ENCODE assay signal across 11 cellular contexts in the genomic region with DNA sequence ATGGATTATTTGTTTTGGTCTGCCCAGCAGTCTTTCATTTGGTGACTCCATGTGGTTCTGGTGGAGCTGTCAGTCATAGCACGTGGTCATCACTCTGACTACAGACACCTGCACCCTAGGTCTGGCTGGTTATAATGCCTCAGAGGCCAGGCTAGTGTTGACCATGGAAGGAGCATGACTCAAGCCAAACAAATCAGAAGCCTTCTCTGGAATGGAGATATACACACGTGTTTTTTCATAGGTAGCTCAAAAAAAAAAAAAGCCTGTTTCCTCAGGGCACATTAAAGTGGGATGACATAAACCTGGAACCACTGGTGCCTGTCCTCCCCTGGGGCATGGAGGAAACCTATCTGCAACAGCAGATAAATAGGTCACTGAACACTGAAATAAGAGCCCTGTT. TPM values are rescaled to one million over a fixed set of nuclear protein-coding genes. Genes with fewer than 3 reads are reported as not detected.
DNase-seq lines count a peak whose midpoint lies in the region; ATAC-seq, FAIRE-seq and TF ChIP-seq lines count a peak whose summit lies in the region.
"Had no signal": no experiment of that assay in that cellular context is flagged by ENCODE, and none has a peak within 500 bp of the region (broad histone marks: within the 10 kb centered on the region; RNA-seq: fewer than 3 reads in every experiment).

No MANE protein-coding gene starts in this region.

- intact Hi-C loops in GM12878 (cut with micrococcal nuclease; ENCODE audit: unreplicated experiment) = no loop called here
- intact Hi-C loops in psoas muscle (cut with DNase I) = no loop called here

- BruUV-seq in GM12878 (replicated peaks; lab: Mats Ljungman, UMichigan) = no TSS peak

- no peak for FAIRE-seq in GM12878 (lab: Jason Lieb, UNC)
- FAIRE-seq: GM12892, kidney had no signal

- H3K79me2 ChIP-seq in GM12878 (ENCODE audit: control insufficient read depth, insufficient read depth, low read length) = no peaks in the 10 kb centered on the region

- WGBS in GM12878 (ENCODE audit: insufficient coverage, insufficient replicate concordance, low lambda C conversion rate, missing lambda C conversion rate) = 0% methylated on average over 2 of the region's 2 CpGs
- 18 to 46% (median 19%) methylated on average over 2 of the region's 2 CpGs for WGBS in psoas muscle, 3 donors

- H3K9ac ChIP-seq in GM12878 (ENCODE audit: control insufficient read depth, insufficient read depth, low read length) = no peak overlapping the region

- RAD21 ChIA-PET in GM12878 (lab: Charles Lee; ENCODE audit: unreplicated experiment) = no interaction called here

- no peak overlapping the region for H3K27ac ChIP-seq in GM12878 (ENCODE audit: control insufficient read depth, insufficient read depth)
- peak overlapping the region; percentile 4 for H3K27ac ChIP-seq in psoas muscle
- H3K27ac ChIP-seq: vagina had no signal

- H3K9me3 ChIP-seq in GM12878 (replicated peaks; ENCODE audit: control insufficient read depth, insufficient read depth, low read length) (no peaks in the 10 kb centered on the region), psoas muscle (no peaks in the 10 kb centered on the region)
- H3K9me3 ChIP-seq: vagina had no signal

- H3K4me1 ChIP-seq in GM12878 (ENCODE audit: control insufficient read depth, insufficient read depth, low read length) = no peaks in the 10 kb centered on the region
- peaks cover 7% of the 10 kb centered on the region for H3K4me1 ChIP-seq in psoas muscle
- H3K4me1 ChIP-seq: vagina had no signal

- no peak overlapping the region for H3K4me2 ChIP-seq in GM12878 (ENCODE audit: control insufficient read depth, insufficient read depth)

- TF ChIP-seq EP300 in GM12878 (IDR thresholded peaks at IDR 0.05; ENCODE audit: borderline replicate concordance in 1 of 2, control insufficient read depth in 1 of 2, low read depth in 2 of 2, low read length in 2 of 2) = no peak

- H3K4me3 ChIP-seq in GM12878 (no peak overlapping the region), psoas muscle (no peak overlapping the region)
- H3K4me3 ChIP-seq: vagina had no signal

- H3K27me3 ChIP-seq in GM12878 (replicated peaks in 1 of 2; ENCODE audit: control insufficient read depth in 2 of 2, insufficient read depth in 2 of 2, low read length in 1 of 2) = no peaks in the 10 kb centered on the region
- H3K27me3 ChIP-seq in psoas muscle (ENCODE audit: insufficient read depth in 3 of 3, low read length in 2 of 3) = no peaks in the 10 kb centered on the region
- H3K27me3 ChIP-seq: vagina had no signal

- no peak for TF ChIP-seq RAD21 in GM12878 (IDR thresholded peaks at IDR 0.05; ENCODE audit: insufficient read depth, low read depth, low read length)

- no peak overlapping the region for H2AFZ ChIP-seq in GM12878 (ENCODE audit: control insufficient read depth, low read depth, low read length)

- TF ChIP-seq POLR2A in GM12878 (IDR thresholded peaks at IDR 0.05; ENCODE audit: low read depth, low read length) = no peak

- CTCF ChIA-PET in GM12878 (lab: Yijun Ruan, JAX) = interaction anchor here (0.6 to 1.6 kb wide), 3 partner anchors 9 to 599 kb away, joined by 3 read pairs; no protein-coding TSS in a partner anchor

- TF ChIP-seq CTCF in GM12878 (IDR thresholded peaks at IDR 0.05 in 2 of 3, conservative IDR thresholded peaks at IDR 0.05 in 1 of 3; ENCODE audit: control insufficient read depth in 2 of 3, extremely low read depth in 1 of 3, insufficient read depth in 1 of 3, low read depth in 3 of 3, low read length in 3 of 3) (no peak), psoas muscle (IDR thresholded peaks at IDR 0.05) (no peak)

- H4K20me1 ChIP-seq in GM12878 (ENCODE audit: control insufficient read depth, insufficient read depth) = no peaks in the 10 kb centered on the region

- ATAC-seq in GM12878 = no peak
- ATAC-seq in psoas muscle = peak; percentile 58 to 75 (median 66)
- no peak for ATAC-seq in HG03432 (IDR thresholded peaks at IDR 0.05; ENCODE audit: unreplicated experiment)
- no peak for ATAC-seq in GM18517 (IDR thresholded peaks at IDR 0.05; ENCODE audit: unreplicated experiment)

- POLR2A ChIA-PET in GM12878 (lab: Charles Lee) = interaction anchor here (0.6 kb wide), 1 partner anchor 55 kb away, joined by 3 read pairs; no protein-coding TSS in a partner anchor

- SMC1A ChIA-PET in GM12878 (lab: Charles Lee; ENCODE audit: uncharacterized antibody, unreplicated experiment) = interaction anchor here (0.8 to 2.2 kb wide), 3 partner anchors 100 to 144 kb away, joined by 3 to 8 read pairs (median 3); no protein-coding TSS in a partner anchor

- H3K36me3 ChIP-seq in GM12878 (ENCODE audit: control insufficient read depth in 2 of 2, insufficient read depth in 2 of 2, low read length in 1 of 2) (no peaks in the 10 kb centered on the region), psoas muscle (ENCODE audit: insufficient read depth in 1 of 2, low read depth in 1 of 2) (peaks cover 0 to 4% of the 10 kb centered on the region in 2 donors)
- H3K36me3 ChIP-seq: vagina had no signal

- DNase-seq in NCI-H146 (lab: John Stamatoyannopoulos, UW) = peak; percentile 89
- no peak for DNase-seq in GM12878 (ENCODE audit: low read depth, low spot score)
- no peak for DNase-seq in psoas muscle
- DNase-seq: activated CD4-positive, alpha-beta memory T cell treated with anti-CD3 and anti-CD28 coated beads for 36 hours; kidney; MM.1S had no signal

- in situ Hi-C loops in GM12878 (cut with MboI) = no loop called here

RNA-seq across cellular contexts. Expression of gene PLAAT3, which starts 8.1 kb away (rescaled TPM):
- 2.5 and 2.9 TPM in 2 replicates for total RNA-seq in GM12878 (2013; cell fraction: nucleolus; rRNA removed)
- 11.3 and 12.5 TPM in 2 replicates for total RNA-seq in GM12878 (2014; rRNA removed)
- total RNA-seq in GM12878 (2014; rRNA removed; fragmentation: Illumina TruSeq; extraction: Trizol) = 7.0 and 8.1 TPM in 2 replicates
- total RNA-seq in GM12878 (2021) = 13.3 and 15.4 TPM in 2 replicates
- polyA plus RNA-seq in GM12878 (2011; ENCODE audit: low read depth) = 7.5 TPM
- 3.2 and 4.8 TPM in 2 replicates for polyA plus RNA-seq in GM12878 (2011; rRNA removed)
- polyA plus RNA-seq in GM12878 (2011; cell fraction: cytosol; rRNA removed) = 6.0 and 6.3 TPM in 2 replicates
- polyA plus RNA-seq in GM12878 (2011; cell fraction: nucleus; rRNA removed) = 2.4 and 2.7 TPM in 2 replicates
- polyA plus RNA-seq in GM12878 (2012) = 7.2 and 7.7 TPM in 2 replicates
- 6.4 and 9.2 TPM in 2 replicates for polyA plus RNA-seq in GM12878 (2014; fragmentation: Illumina TruSeq; extraction: Trizol)
- 10 to 100 TPM; 31.6 to 37.0 TPM for polyA plus RNA-seq in GM12878 (2014; fragmentation: Nextera tagmentation; extraction: Ambion mirVana)
- polyA plus RNA-seq in GM12878 (2014; rRNA removed) = 18.0 and 18.9 TPM in 2 replicates
- 10 to 100 TPM; 16.4 to 19.9 TPM for polyA plus RNA-seq in GM12878 (2016; fragmentation: Nextera tagmentation; extraction: Ambion mirVana)
- 6.4 and 8.2 TPM in 2 replicates for polyA minus RNA-seq in GM12878 (2011; rRNA and poly(A)+ RNA removed)
- 1.8 TPM in 1 of 2 replicates, not detected in the other for polyA minus RNA-seq in GM12878 (2011; cell fraction: cytosol; rRNA and poly(A)+ RNA removed)
- 0.73 and 1.1 TPM in 2 replicates for polyA minus RNA-seq in GM12878 (2011; cell fraction: nucleus; rRNA and poly(A)+ RNA removed)
- total RNA-seq in psoas muscle = 100 to 1,000 TPM in 1 of 4 donors, 10 to 100 TPM in 3; 67.6 to 102 (median 83.6) TPM
- polyA plus RNA-seq in psoas muscle = 100 to 1,000 TPM in 1 of 3 donors, 10 to 100 TPM in 2; 50.0 to 115 (median 82.3) TPM
- polyA plus RNA-seq: neural cell had no signal

RNA-seq across cellular contexts. Expression of gene ATL3, which starts 48.9 kb away (rescaled TPM):
- total RNA-seq in GM12878 (2013; cell fraction: nucleolus; rRNA removed) = 28.0 and 29.6 TPM in 2 replicates
- 25.4 and 31.2 TPM in 2 replicates for total RNA-seq in GM12878 (2014; rRNA removed)
- 28.7 and 29.2 TPM in 2 replicates for total RNA-seq in GM12878 (2014; rRNA removed; fragmentation: Illumina TruSeq; extraction: Trizol)
- total RNA-seq in GM12878 (2021) = 33.3 and 36.0 TPM in 2 replicates
- polyA plus RNA-seq in GM12878 (2011; ENCODE audit: low read depth) = 7.8 TPM
- 19.4 and 27.7 TPM in 2 replicates for polyA plus RNA-seq in GM12878 (2011; rRNA removed)
- 13.8 and 15.3 TPM in 2 replicates for polyA plus RNA-seq in GM12878 (2011; cell fraction: cytosol; rRNA removed)
- 7.3 and 8.4 TPM in 2 replicates for polyA plus RNA-seq in GM12878 (2011; cell fraction: nucleus; rRNA removed)
- polyA plus RNA-seq in GM12878 (2012) = 9.0 and 11.6 TPM in 2 replicates
- 15.3 and 19.0 TPM in 2 replicates for polyA plus RNA-seq in GM12878 (2014; fragmentation: Illumina TruSeq; extraction: Trizol)
- 10 to 100 TPM; 12.0 to 15.4 TPM for polyA plus RNA-seq in GM12878 (2014; fragmentation: Nextera tagmentation; extraction: Ambion mirVana)
- 12.4 and 16.0 TPM in 2 replicates for polyA plus RNA-seq in GM12878 (2014; rRNA removed)
- polyA plus RNA-seq in GM12878 (2016; fragmentation: Nextera tagmentation; extraction: Ambion mirVana) = 10 to 100 TPM; 23.6 to 25.9 TPM
- polyA minus RNA-seq in GM12878 (2011; rRNA and poly(A)+ RNA removed) = 18.6 and 28.3 TPM in 2 replicates
- 10.0 and 11.3 TPM in 2 replicates for polyA minus RNA-seq in GM12878 (2011; cell fraction: cytosol; rRNA and poly(A)+ RNA removed)
- 2.4 and 7.4 TPM in 2 replicates for polyA minus RNA-seq in GM12878 (2011; cell fraction: nucleus; rRNA and poly(A)+ RNA removed)
- total RNA-seq in psoas muscle = 10 to 100 TPM in 3 of 4 donors, 1 to 10 TPM in 1; 9.4 to 12.2 (median 10.7) TPM
- 1 to 10 TPM; 3.2 to 6.4 (median 3.3) TPM for polyA plus RNA-seq in psoas muscle

RNA-seq across cellular contexts. Expression of gene RTN3, which starts 59.0 kb away (rescaled TPM):
- total RNA-seq in GM12878 (2013; cell fraction: nucleolus; rRNA removed) = 52.8 and 53.2 TPM in 2 replicates
- total RNA-seq in GM12878 (2014; rRNA removed) = 27.2 and 27.7 TPM in 2 replicates
- total RNA-seq in GM12878 (2014; rRNA removed; fragmentation: Illumina TruSeq; extraction: Trizol) = 39.1 and 40.6 TPM in 2 replicates
- total RNA-seq in GM12878 (2021) = 52.4 and 56.1 TPM in 2 replicates
- polyA plus RNA-seq in GM12878 (2011; ENCODE audit: low read depth) = 31.9 TPM
- 60.3 and 79.8 TPM in 2 replicates for polyA plus RNA-seq in GM12878 (2011; rRNA removed)
- polyA plus RNA-seq in GM12878 (2011; cell fraction: cytosol; rRNA removed) = 42.3 and 54.7 TPM in 2 replicates
- 20.5 and 23.3 TPM in 2 replicates for polyA plus RNA-seq in GM12878 (2011; cell fraction: nucleus; rRNA removed)
- 40.6 and 52.1 TPM in 2 replicates for polyA plus RNA-seq in GM12878 (2012)
- 64.2 and 87.1 TPM in 2 replicates for polyA plus RNA-seq in GM12878 (2014; fragmentation: Illumina TruSeq; extraction: Trizol)
- polyA plus RNA-seq in GM12878 (2014; fragmentation: Nextera tagmentation; extraction: Ambion mirVana) = 10 to 100 TPM; 22.9 to 27.3 TPM
- polyA plus RNA-seq in GM12878 (2014; rRNA removed) = 40.6 and 44.1 TPM in 2 replicates
- 10 to 100 TPM; 49.9 to 52.8 TPM for polyA plus RNA-seq in GM12878 (2016; fragmentation: Nextera tagmentation; extraction: Ambion mirVana)
- polyA minus RNA-seq in GM12878 (2011; rRNA and poly(A)+ RNA removed) = 63.3 and 71.2 TPM in 2 replicates
- 29.2 and 31.5 TPM in 2 replicates for polyA minus RNA-seq in GM12878 (2011; cell fraction: cytosol; rRNA and poly(A)+ RNA removed)
- 9.4 and 12.2 TPM in 2 replicates for polyA minus RNA-seq in GM12878 (2011; cell fraction: nucleus; rRNA and poly(A)+ RNA removed)
- total RNA-seq in psoas muscle = 100 to 1,000 TPM in 1 of 4 donors, 10 to 100 TPM in 3; 40.5 to 110 (median 70.8) TPM
- 100 to 1,000 TPM in 1 of 3 donors, 10 to 100 TPM in 2; 35.3 to 162 (median 62.0) TPM for polyA plus RNA-seq in psoas muscle

RNA-seq across cellular contexts. Expression of gene PLAAT2, which starts 59.1 kb away (rescaled TPM):
- total RNA-seq in GM12878 (2013; cell fraction: nucleolus; rRNA removed) = 1.1 and 1.7 TPM in 2 replicates
- total RNA-seq in GM12878 (2014; rRNA removed) = 8.2 and 8.5 TPM in 2 replicates
- total RNA-seq in GM12878 (2014; rRNA removed; fragmentation: Illumina TruSeq; extraction: Trizol) = 8.2 and 8.6 TPM in 2 replicates
- total RNA-seq in GM12878 (2021) = 4.6 and 5.2 TPM in 2 replicates
- 21.4 TPM for polyA plus RNA-seq in GM12878 (2011; ENCODE audit: low read depth)
- 2.5 and 4.6 TPM in 2 replicates for polyA plus RNA-seq in GM12878 (2011; rRNA removed)
- polyA plus RNA-seq in GM12878 (2011; cell fraction: cytosol; rRNA removed) = 4.8 and 7.6 TPM in 2 replicates
- 2.0 and 2.5 TPM in 2 replicates for polyA plus RNA-seq in GM12878 (2011; cell fraction: nucleus; rRNA removed)
- polyA plus RNA-seq in GM12878 (2012) = 6.3 and 17.6 TPM in 2 replicates
- 10.8 and 13.4 TPM in 2 replicates for polyA plus RNA-seq in GM12878 (2014; fragmentation: Illumina TruSeq; extraction: Trizol)
- polyA plus RNA-seq in GM12878 (2014; fragmentation: Nextera tagmentation; extraction: Ambion mirVana) = 10 to 100 TPM; 15.7 to 25.9 TPM
- 10.9 and 11.5 TPM in 2 replicates for polyA plus RNA-seq in GM12878 (2014; rRNA removed)
- polyA plus RNA-seq in GM12878 (2016; fragmentation: Nextera tagmentation; extraction: Ambion mirVana) = 1 to 10 TPM; 5.6 to 5.9 TPM
- polyA minus RNA-seq in GM12878 (2011; rRNA and poly(A)+ RNA removed) = 1.8 and 3.9 TPM in 2 replicates
- polyA minus RNA-seq in GM12878 (2011; cell fraction: cytosol; rRNA and poly(A)+ RNA removed) = not detected in 2 replicates
- not detected in 2 replicates for polyA minus RNA-seq in GM12878 (2011; cell fraction: nucleus; rRNA and poly(A)+ RNA removed)
- total RNA-seq in psoas muscle = not detected
- polyA plus RNA-seq in psoas muscle = under 1 TPM in 1 of 3 donors, not detected in 2; 0.16 TPM
- total RNA-seq: vagina had no signal
- polyA plus RNA-seq: neural cell had no signal

Comparison
In these comparisons a context has a peak if more than half of its experiments do, and no peak if none do; other contexts are left out.
1. ATAC-seq: peak in psoas muscle (4 of 4); none in GM12878 (single experiment), HG03432 (single experiment) and GM18517 (single experiment).
2. RNA of gene PLAAT3, which starts 8.1 kb away (total RNA-seq): 67.6 to 102 TPM in psoas muscle; 2.5 to 15.4 TPM in GM12878; every median in the first group is over 4 times any median in the second.